Comparison of ENCODE assay signal across 23 cellular contexts in genomic region chr6:166906376-166907044, GRCh38. TPM values are rescaled to one million over a fixed set of nuclear protein-coding genes. Genes with fewer than 3 reads are reported as not detected.
DNase-seq lines count a peak whose midpoint lies in the region; ATAC-seq and TF ChIP-seq lines count a peak whose summit lies in the region.
"Had no signal": no experiment of that assay in that cellular context is flagged by ENCODE, and none has a peak within 500 bp of the region (broad histone marks: within the 10 kb centered on the region; RNA-seq: fewer than 3 reads in every experiment).

No MANE protein-coding gene starts in this region.

- no peak overlapping the region for H3K4me3 ChIP-seq in HEK293 (ENCODE audit: low read depth, low read length)
- peak overlapping the region in 2 of 59 donors; percentile 3 to 19 for H3K4me3 ChIP-seq in dorsolateral prefrontal cortex
- H3K4me3 ChIP-seq in Caco-2 (ENCODE audit: low read depth, low read length): no peak overlapping the region
- H3K4me3 ChIP-seq: A549, coronary artery had no signal

- H3K27me3 Mint-ChIP-seq in activated CD4-positive, alpha-beta memory T cell treated with anti-CD3 and anti-CD28 coated beads, Interleukin-2, amount 10 ng/mL, durations not matched to agents 7 days and 5 days: no peaks in the 10 kb centered on the region
- H3K27me3 Mint-ChIP-seq in activated CD4-positive, alpha-beta memory T cell treated with anti-CD3 and anti-CD28 coated beads for 36 hours: no peaks in the 10 kb centered on the region
- peaks cover 15% of the 10 kb centered on the region for H3K27me3 Mint-ChIP-seq in Caco-2 (ENCODE audit: insufficient read depth, unreplicated experiment)

- TF ChIP-seq CTCF in HEK293 (tag by site-specific recombination; IDR thresholded peaks at IDR 0.05): no peak
- TF ChIP-seq CTCF in dorsolateral prefrontal cortex (IDR thresholded peaks at IDR 0.05 in 54 of 56, conservative IDR thresholded peaks at IDR 0.05 in 2 of 56; ENCODE audit: low read depth in 1 of 56, partially characterized antibody in 56 of 56): no peak
- TF ChIP-seq CTCF in Caco-2 (IDR thresholded peaks at IDR 0.05; ENCODE audit: insufficient read depth in 1 of 2, low read depth in 1 of 2, low read length in 1 of 2, severe bottlenecking in 1 of 2, unreplicated experiment in 1 of 2): no peak

- DNase-seq in activated CD4-positive, alpha-beta memory T cell treated with anti-CD3 and anti-CD28 coated beads, Interleukin-2, amount 10 ng/mL, durations not matched to agents 7 days and 5 days: no peak
- no peak for DNase-seq in activated CD4-positive, alpha-beta memory T cell treated with anti-CD3 and anti-CD28 coated beads for 36 hours
- DNase-seq in dorsolateral prefrontal cortex (peak in 3 of 10 donors; percentile 52 to 74 (median 53)), putamen (ENCODE audit: low spot score) (peak; percentile 71), Caco-2 (no peak)
- DNase-seq: glutamatergic neuron; HCEC 1CT; Karpas-422; kidney glomerular epithelial cell; mammary epithelial cell; NCI-H1092; NCI-H187 treated with DMSO at 0.1 percent for 48 hours; NCI-H2227 treated with DMSO at 0.1 percent for 48 hours; NCI-H774; stimulated activated CD4-positive, alpha-beta T cell treated with anti-CD3 and anti-CD28 coated beads, Interleukin-12 subunit alpha, Interleukin-12 subunit beta, amount 100 ng/mL, for 4 hours; stimulated activated CD4-positive, alpha-beta T cell treated with anti-CD3 and anti-CD28 coated beads, Interleukin-4, amount 100 ng/mL, for 4 hours had no signal

- ATAC-seq in HG03135 (IDR thresholded peaks at IDR 0.05; ENCODE audit: unreplicated experiment): no peak
- ATAC-seq in GM18868 (IDR thresholded peaks at IDR 0.05; ENCODE audit: unreplicated experiment): no peak
- ATAC-seq: A549, right cardiac atrium, SK-N-SH treated with all-trans-retinoic acid at 6 μM for 48 hours had no signal

- H3K27ac ChIP-seq in HEK293 (ENCODE audit: extremely low read depth, low read depth, low read length) (no peak overlapping the region), dorsolateral prefrontal cortex (peak overlapping the region in 37 of 59 donors; percentile 5 to 75 (median 48))
- H3K27ac ChIP-seq: A549, coronary artery had no signal

- H3K9me3 ChIP-seq in HEK293 (ENCODE audit: control insufficient read depth, insufficient read depth, low read depth, low read length): no peaks in the 10 kb centered on the region
- no peaks in the 10 kb centered on the region for H3K9me3 ChIP-seq in Caco-2
- H3K9me3 ChIP-seq: A549 had no signal

- POLR2A ChIA-PET in activated CD4-positive, alpha-beta memory T cell treated with anti-CD3 and anti-CD28 coated beads, Interleukin-2, amount 10 ng/mL, durations not matched to agents 7 days and 5 days (lab: Charles Lee): interaction anchor here (0.8 to 2.4 kb wide), 2 partner anchors 21 to 50 kb away, joined by 3 to 9 read pairs; partner anchors contain the start of gene RNASET2
- POLR2A ChIA-PET in activated CD4-positive, alpha-beta memory T cell treated with anti-CD3 and anti-CD28 coated beads for 36 hours (lab: Charles Lee): no interaction called here
- POLR2A ChIA-PET in HEK293 (lab: Yijun Ruan, JAX) (no interaction called here), Caco-2 (lab: Charles Lee) (no interaction called here)

- CTCF ChIA-PET in activated CD4-positive, alpha-beta memory T cell treated with anti-CD3 and anti-CD28 coated beads, Interleukin-2, amount 10 ng/mL, durations not matched to agents 7 days and 5 days (lab: Charles Lee): no interaction called here
- CTCF ChIA-PET in activated CD4-positive, alpha-beta memory T cell treated with anti-CD3 and anti-CD28 coated beads for 36 hours (lab: Charles Lee): no interaction called here
- CTCF ChIA-PET in HEK293 (lab: Yijun Ruan, JAX): interaction anchor here (1.5 kb wide), 1 partner anchor 27 kb away, joined by 4 read pairs; no protein-coding TSS in a partner anchor
- CTCF ChIA-PET in Caco-2 (lab: Charles Lee): no interaction called here

- H3K4me3 Mint-ChIP-seq in activated CD4-positive, alpha-beta memory T cell treated with anti-CD3 and anti-CD28 coated beads, Interleukin-2, amount 10 ng/mL, durations not matched to agents 7 days and 5 days: no peak overlapping the region
- no peak overlapping the region for H3K4me3 Mint-ChIP-seq in activated CD4-positive, alpha-beta memory T cell treated with anti-CD3 and anti-CD28 coated beads for 36 hours
- H3K4me3 Mint-ChIP-seq in Caco-2 (ENCODE audit: unreplicated experiment): no peak overlapping the region

- H3K36me3 ChIP-seq in HEK293 (ENCODE audit: control insufficient read depth in 2 of 2, insufficient read depth in 1 of 2, low read length in 2 of 2) (no peaks in the 10 kb centered on the region), Caco-2 (ENCODE audit: control insufficient read depth, insufficient read depth, low read length) (no peaks in the 10 kb centered on the region)

- intact Hi-C loops in activated CD4-positive, alpha-beta memory T cell treated with anti-CD3 and anti-CD28 coated beads for 36 hours (cut with micrococcal nuclease): no loop called here
- intact Hi-C loops in dorsolateral prefrontal cortex (cut with DNase I): no loop called here
- intact Hi-C loops in Caco-2 (cut with micrococcal nuclease; ENCODE audit: unreplicated experiment): no loop called here

- H3K4me1 ChIP-seq in HEK293 (ENCODE audit: control insufficient read depth, insufficient read depth, low read length) (no peaks in the 10 kb centered on the region), Caco-2 (no peaks in the 10 kb centered on the region)
- H3K4me1 ChIP-seq: A549 had no signal

- H3K27me3 ChIP-seq in dorsolateral prefrontal cortex: peaks cover 0 to 8% (median 0%) of the 10 kb centered on the region in 45 donors
- H3K27me3 ChIP-seq in Caco-2 (replicated peaks; ENCODE audit: control insufficient read depth, insufficient read depth, low read length): no peaks in the 10 kb centered on the region

- peaks cover 3% of the 10 kb centered on the region for H3K9me3 Mint-ChIP-seq in activated CD4-positive, alpha-beta memory T cell treated with anti-CD3 and anti-CD28 coated beads, Interleukin-2, amount 10 ng/mL, durations not matched to agents 7 days and 5 days
- H3K9me3 Mint-ChIP-seq in activated CD4-positive, alpha-beta memory T cell treated with anti-CD3 and anti-CD28 coated beads for 36 hours: peaks cover 1% of the 10 kb centered on the region
- H3K9me3 Mint-ChIP-seq in Caco-2 (ENCODE audit: unreplicated experiment): peaks cover 3% of the 10 kb centered on the region

- peak overlapping the region; percentile 14 for H3K27ac Mint-ChIP-seq in activated CD4-positive, alpha-beta memory T cell treated with anti-CD3 and anti-CD28 coated beads, Interleukin-2, amount 10 ng/mL, durations not matched to agents 7 days and 5 days
- H3K27ac Mint-ChIP-seq in activated CD4-positive, alpha-beta memory T cell treated with anti-CD3 and anti-CD28 coated beads for 36 hours: no peak overlapping the region
- no peak overlapping the region for H3K27ac Mint-ChIP-seq in Caco-2 (ENCODE audit: unreplicated experiment)

- H3K4me1 Mint-ChIP-seq in activated CD4-positive, alpha-beta memory T cell treated with anti-CD3 and anti-CD28 coated beads, Interleukin-2, amount 10 ng/mL, durations not matched to agents 7 days and 5 days: peaks cover 34% of the 10 kb centered on the region
- H3K4me1 Mint-ChIP-seq in activated CD4-positive, alpha-beta memory T cell treated with anti-CD3 and anti-CD28 coated beads for 36 hours (ENCODE audit: low read depth): peaks cover 32% of the 10 kb centered on the region
- peaks cover 5% of the 10 kb centered on the region for H3K4me1 Mint-ChIP-seq in Caco-2 (ENCODE audit: low read depth, unreplicated experiment)

- no TSS peak for BruUV-seq in Caco-2 (replicated peaks; lab: Mats Ljungman, UMichigan)

- peaks cover 4% of the 10 kb centered on the region for H3K36me3 Mint-ChIP-seq in activated CD4-positive, alpha-beta memory T cell treated with anti-CD3 and anti-CD28 coated beads, Interleukin-2, amount 10 ng/mL, durations not matched to agents 7 days and 5 days (ENCODE audit: low read depth)
- peaks cover 3% of the 10 kb centered on the region for H3K36me3 Mint-ChIP-seq in activated CD4-positive, alpha-beta memory T cell treated with anti-CD3 and anti-CD28 coated beads for 36 hours
- H3K36me3 Mint-ChIP-seq in Caco-2 (ENCODE audit: insufficient read depth, unreplicated experiment): no peaks in the 10 kb centered on the region

TF ChIP-seq in HEK293, 187 proteins besides CTCF, POLR2A, EP300 and RAD21:
- TF ChIP-seq BCL11A (tag by site-specific recombination; IDR thresholded peaks at IDR 0.05; ENCODE audit: low read depth) (no peak), ZNF76 (tag by site-specific recombination; IDR thresholded peaks at IDR 0.05; ENCODE audit: borderline replicate concordance, low read depth) (no peak), EGR2 (tag by site-specific recombination; IDR thresholded peaks at IDR 0.05; ENCODE audit: low read depth) (peak; percentile 25; the same call in 1 of the 2 replicates), ZFHX2 (tag by site-specific recombination; conservative IDR thresholded peaks at IDR 0.05) (peak; percentile 50; the same call in 1 of the 2 replicates), ZNF791 (tag by site-specific recombination; IDR thresholded peaks at IDR 0.05) (no peak), ZNF146 (tag by site-specific recombination; IDR thresholded peaks at IDR 0.05) (no peak)

RNA-seq across cellular contexts. Expression of gene RNASET2, which starts 49.8 kb away (rescaled TPM):
- total RNA-seq in activated CD4-positive, alpha-beta memory T cell treated with anti-CD3 and anti-CD28 coated beads, Interleukin-2, amount 10 ng/mL, durations not matched to agents 7 days and 5 days: 100 to 1,000 TPM; 107 to 112 TPM
- 10 to 100 TPM; 62.5 to 66.1 TPM for total RNA-seq in activated CD4-positive, alpha-beta memory T cell treated with anti-CD3 and anti-CD28 coated beads for 36 hours
- total RNA-seq in dorsolateral prefrontal cortex (100 to 1,000 TPM in 8 of 120 experiments, 10 to 100 TPM in 112; 26.9 to 141 (median 66.3) TPM), Caco-2 (2022) (45.5 and 59.1 TPM in 2 replicates)
